ENCODE assay signal across 1 cellular context in genomic region chr3:147388395-147389264, GRCh38.
TF ChIP-seq lines count a peak whose summit lies in the region.

No MANE protein-coding gene starts in this region.

TF ChIP-seq in endothelial cell of umbilical vein, 7 proteins besides CTCF, POLR2A, EP300 and RAD21:
- no peak for TF ChIP-seq GATA2 (IDR thresholded peaks at IDR 0.05; ENCODE audit: insufficient read depth, insufficient read length, low read depth, low read length)
- peak; percentile 65 for TF ChIP-seq EZH2 (IDR thresholded peaks at IDR 0.05; ENCODE audit: borderline replicate concordance, low read depth, low read length, severe bottlenecking)
- TF ChIP-seq JUN (IDR thresholded peaks at IDR 0.05; ENCODE audit: borderline replicate concordance, insufficient read depth, insufficient read length, low read depth), result no peak
